8 cellular contexts compared by ENCODE assay signal in genomic region chr11:35618497-35619029, GRCh38. TPM values are rescaled to one million over a fixed set of nuclear protein-coding genes. Genes with fewer than 3 reads are reported as not detected.
DNase-seq lines count a peak whose midpoint lies in the region; ATAC-seq and TF ChIP-seq lines count a peak whose summit lies in the region.

No MANE protein-coding gene starts in this region.

- no peak overlapping the region for H2AFZ ChIP-seq in neural progenitor cell (replicated peaks)

- H3K27ac ChIP-seq in esophagus (ENCODE audit: low read depth in 2 of 2, low read length in 1 of 2): peak overlapping the region; percentile 66 to 68
- H3K27ac ChIP-seq in neural progenitor cell: peak overlapping the region; percentile 92

- 0 to 1% methylated on average over 43 to 79 of the region's 79 CpGs for WGBS in esophagus, 2 donors

- no peaks in the 10 kb centered on the region for H3K9me3 ChIP-seq in esophagus (ENCODE audit: control insufficient read depth in 2 of 2, insufficient read depth in 1 of 2, low read depth in 1 of 2, low read length in 1 of 2)
- H3K9me3 ChIP-seq in neural progenitor cell (ENCODE audit: low read depth): no peaks in the 10 kb centered on the region

- CTCF ChIA-PET in activated naive CD4-positive, alpha-beta T cell treated with anti-CD3 and anti-CD28 coated beads, Interleukin-2, amount 10 ng/mL, durations not matched to agents 7 days and 5 days (lab: Charles Lee): interaction anchor here (1.2 to 2.1 kb wide), 2 partner anchors 204 kb away, joined by 4 to 8 read pairs; no protein-coding TSS in a partner anchor

- H3K27me3 ChIP-seq in esophagus (ENCODE audit: control insufficient read depth in 1 of 2, insufficient read depth in 2 of 2, low read length in 2 of 2) (no peaks in the 10 kb centered on the region), neural progenitor cell (no peaks in the 10 kb centered on the region)

- H3K9me3 Mint-ChIP-seq in activated naive CD4-positive, alpha-beta T cell treated with anti-CD3 and anti-CD28 coated beads, Interleukin-2, amount 10 ng/mL, durations not matched to agents 7 days and 5 days: no peaks in the 10 kb centered on the region
- no peaks in the 10 kb centered on the region for H3K9me3 Mint-ChIP-seq in neural progenitor cell

- no peaks in the 10 kb centered on the region for H3K36me3 Mint-ChIP-seq in activated naive CD4-positive, alpha-beta T cell treated with anti-CD3 and anti-CD28 coated beads, Interleukin-2, amount 10 ng/mL, durations not matched to agents 7 days and 5 days
- peaks cover 15% of the 10 kb centered on the region for H3K36me3 Mint-ChIP-seq in neural progenitor cell

- H3K4me3 Mint-ChIP-seq in activated naive CD4-positive, alpha-beta T cell treated with anti-CD3 and anti-CD28 coated beads, Interleukin-2, amount 10 ng/mL, durations not matched to agents 7 days and 5 days: no peak overlapping the region
- no peak overlapping the region for H3K4me3 Mint-ChIP-seq in neural progenitor cell

- H3K4me1 Mint-ChIP-seq in activated naive CD4-positive, alpha-beta T cell treated with anti-CD3 and anti-CD28 coated beads, Interleukin-2, amount 10 ng/mL, durations not matched to agents 7 days and 5 days: peaks cover 13% of the 10 kb centered on the region
- peaks cover 57% of the 10 kb centered on the region for H3K4me1 Mint-ChIP-seq in neural progenitor cell

- H3K9ac ChIP-seq in neural progenitor cell: peak overlapping the region; percentile 64

- peak; percentile 36 for DNase-seq in activated naive CD4-positive, alpha-beta T cell treated with anti-CD3 and anti-CD28 coated beads, Interleukin-2, amount 10 ng/mL, durations not matched to agents 7 days and 5 days
- DNase-seq in activated naive CD4-positive, alpha-beta T cell (lab: John Stamatoyannopoulos, UW): no peak
- DNase-seq in RPMI7951 (ENCODE audit: low read depth): peak; percentile 47
- DNase-seq in neural progenitor cell (ENCODE audit: low spot score): peak; percentile 72
- DNase-seq in occipital lobe (lab: John Stamatoyannopoulos, UW): no peak
- DNase-seq in NCI-H510A (lab: John Stamatoyannopoulos, UW): no peak

- no peak overlapping the region for H3K27ac Mint-ChIP-seq in activated naive CD4-positive, alpha-beta T cell treated with anti-CD3 and anti-CD28 coated beads, Interleukin-2, amount 10 ng/mL, durations not matched to agents 7 days and 5 days
- no peak overlapping the region for H3K27ac Mint-ChIP-seq in neural progenitor cell

- ATAC-seq in HG02678 (IDR thresholded peaks at IDR 0.05; ENCODE audit: unreplicated experiment): peak; percentile 50

- peak; percentile 16 for TF ChIP-seq CTCF in neural progenitor cell (IDR thresholded peaks at IDR 0.05)

- peaks cover 51% of the 10 kb centered on the region for H3K27me3 Mint-ChIP-seq in activated naive CD4-positive, alpha-beta T cell treated with anti-CD3 and anti-CD28 coated beads, Interleukin-2, amount 10 ng/mL, durations not matched to agents 7 days and 5 days
- H3K27me3 Mint-ChIP-seq in neural progenitor cell (ENCODE audit: insufficient read depth, low read depth): peaks cover 12% of the 10 kb centered on the region

- peaks cover 75% of the 10 kb centered on the region for H3F3A ChIP-seq in neural progenitor cell (ENCODE audit: low read depth)

- H4K20me1 ChIP-seq in neural progenitor cell (ENCODE audit: low read depth): peaks cover 48% of the 10 kb centered on the region

- H3K4me1 ChIP-seq in esophagus (ENCODE audit: control insufficient read depth in 2 of 2, insufficient read depth in 2 of 2, low read length in 1 of 2) (peaks cover 10 to 11% of the 10 kb centered on the region in 2 donors), neural progenitor cell (peaks cover 52% of the 10 kb centered on the region)

- H3K4me3 ChIP-seq in esophagus (ENCODE audit: low read depth in 1 of 2, low read length in 2 of 2) (peak overlapping the region; percentile 56 to 62), neural progenitor cell (peak overlapping the region; percentile 73)

- no peaks in the 10 kb centered on the region for H3K36me3 ChIP-seq in esophagus (ENCODE audit: control insufficient read depth in 2 of 2, insufficient read depth in 2 of 2, low read length in 1 of 2)
- no peaks in the 10 kb centered on the region for H3K36me3 ChIP-seq in neural progenitor cell

- peaks cover 47% of the 10 kb centered on the region for H3K79me2 ChIP-seq in neural progenitor cell (ENCODE audit: low read depth)

- H3K4me2 ChIP-seq in neural progenitor cell: peak overlapping the region; percentile 90

RNA-seq across cellular contexts. Expression of gene FJX1, which starts 0.3 kb away (rescaled TPM):
- total RNA-seq in RPMI7951 (2014; rRNA removed; shearing (Covaris generic)): 7.0 and 7.9 TPM in 2 replicates
- 1 to 10 TPM; 3.1 to 5.0 TPM for polyA plus RNA-seq in esophagus
- total RNA-seq in neural progenitor cell (ENCODE audit: low replicate concordance): 53.3 and 155 TPM in 2 replicates
- 78.8 TPM for total RNA-seq in occipital lobe

RNA-seq across cellular contexts. Expression of gene TRIM44, which starts 44.0 kb away (rescaled TPM):
- 18.2 and 27.6 TPM in 2 replicates for total RNA-seq in RPMI7951 (2014; rRNA removed; shearing (Covaris generic))
- polyA plus RNA-seq in esophagus: 1 to 10 TPM; 3.1 to 6.2 TPM
- total RNA-seq in neural progenitor cell (ENCODE audit: low replicate concordance) (28.5 and 44.1 TPM in 2 replicates), occipital lobe (16.8 TPM)

Comparison
In these comparisons a context has a peak if more than half of its experiments do, and no peak if none do; other contexts are left out.
1. DNase-seq: peak in activated naive CD4-positive, alpha-beta T cell treated with anti-CD3 and anti-CD28 coated beads, Interleukin-2, amount 10 ng/mL, durations not matched to agents 7 days and 5 days (single experiment), RPMI7951 (single experiment) and neural progenitor cell (single experiment); none in activated naive CD4-positive, alpha-beta T cell (0 of 4), occipital lobe (single experiment) and NCI-H510A (single experiment).